ENCODE assay signal across 8 cellular contexts in the genomic region with DNA sequence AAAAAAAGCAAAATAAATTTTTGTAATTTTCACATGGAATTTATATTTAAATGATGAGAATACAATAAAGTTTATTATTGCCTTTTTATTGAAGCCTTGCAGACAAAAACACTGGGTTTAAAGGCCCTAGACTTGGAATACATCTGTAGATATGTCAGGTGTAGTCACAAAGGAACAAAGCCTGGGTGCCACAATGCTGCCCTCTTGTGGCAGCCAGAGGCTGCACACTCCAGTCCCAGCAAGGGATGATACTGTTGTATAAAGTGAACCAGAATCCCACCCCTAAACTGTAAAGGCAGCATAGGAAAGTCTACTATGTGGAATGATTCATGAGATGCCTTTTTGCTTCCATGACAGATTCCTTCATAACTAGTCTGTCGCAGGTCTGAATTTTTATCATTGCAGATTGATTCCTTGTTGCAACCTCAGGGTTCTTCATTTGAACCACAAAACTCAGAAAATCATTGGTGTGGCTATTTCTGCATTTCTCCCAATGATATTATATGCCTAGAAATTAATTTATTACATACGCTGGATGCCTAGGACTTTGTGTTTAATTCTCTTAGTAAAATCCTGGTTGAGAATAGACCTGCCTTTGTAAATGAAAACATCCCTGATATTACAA. TPM values are rescaled to one million over a fixed set of nuclear protein-coding genes. Genes with fewer than 3 reads are reported as not detected.
DNase-seq lines count a peak whose midpoint lies in the region; ATAC-seq and TF ChIP-seq lines count a peak whose summit lies in the region.

No MANE protein-coding gene starts in this region.

- H3K27ac ChIP-seq in colonic mucosa: no peak overlapping the region
- H3K27ac ChIP-seq in right lobe of liver: no peak overlapping the region

- ATAC-seq in GM18511 (IDR thresholded peaks at IDR 0.05; ENCODE audit: unreplicated experiment): peak; percentile 97
- ATAC-seq in HG03045 (IDR thresholded peaks at IDR 0.05; ENCODE audit: unreplicated experiment): peak; percentile 86
- peak; percentile 97 to 99 (median 98) for ATAC-seq in right lobe of liver

- intact Hi-C loops in colonic mucosa (cut with DNase I): loop anchor here (2.0 kb wide), 1 partner anchor 291 kb away; no protein-coding TSS in a partner anchor
- intact Hi-C loops in right lobe of liver (cut with DNase I): loop anchor here in 1 of 2 donors (10.0 kb wide), 1 partner anchor 327 kb away; no protein-coding TSS in a partner anchor

- H3K4me1 ChIP-seq in colonic mucosa: no peaks in the 10 kb centered on the region
- H3K4me1 ChIP-seq in right lobe of liver: no peaks in the 10 kb centered on the region

- TF ChIP-seq CTCF in colonic mucosa (IDR thresholded peaks at IDR 0.05): peak; percentile 98
- TF ChIP-seq CTCF in right lobe of liver (IDR thresholded peaks at IDR 0.05): peak; percentile 90 to 100 (median 99)

- no peak for TF ChIP-seq POLR2A in right lobe of liver (IDR thresholded peaks at IDR 0.05)

- 17% methylated on average over 2 of the region's 2 CpGs for WGBS in right lobe of liver (ENCODE audit: insufficient coverage, low coverage, low lambda C conversion rate, missing lambda C conversion rate)

- no peaks in the 10 kb centered on the region for H3K27me3 ChIP-seq in colonic mucosa
- H3K27me3 ChIP-seq in right lobe of liver: no peaks in the 10 kb centered on the region

- peak; percentile 83 for DNase-seq in AG08395 (ENCODE audit: low spot score)
- peak; percentile 75 for DNase-seq in NCI-H2196 (lab: John Stamatoyannopoulos, UW; ENCODE audit: unreplicated experiment)
- DNase-seq in activated CD4-positive, alpha-beta T cell treated with anti-CD3 and anti-CD28 coated beads for 1 hour: peak; percentile 48
- DNase-seq in colonic mucosa: peak; percentile 51
- DNase-seq in right lobe of liver: peak; percentile 54 to 68 (median 57)
- peak; percentile 10 for DNase-seq in stimulated activated CD8-positive, alpha-beta memory T cell treated with anti-CD3 and anti-CD28 coated beads, Interleukin-12 subunit alpha, Interleukin-12 subunit beta, amount 100 ng/mL, for 24 hours (ENCODE audit: extremely low read depth)

- no peak overlapping the region for H3K4me3 ChIP-seq in colonic mucosa
- H3K4me3 ChIP-seq in right lobe of liver: no peak overlapping the region

- H3K36me3 ChIP-seq in colonic mucosa: no peaks in the 10 kb centered on the region
- no peaks in the 10 kb centered on the region for H3K36me3 ChIP-seq in right lobe of liver

- no peaks in the 10 kb centered on the region for H3K9me3 ChIP-seq in colonic mucosa
- H3K9me3 ChIP-seq in right lobe of liver: no peaks in the 10 kb centered on the region

- no peak overlapping the region for H3K9ac ChIP-seq in colonic mucosa (ENCODE audit: low read depth in 2 of 2, low read length in 2 of 2)

RNA-seq across cellular contexts. Expression of gene MAK, which starts 37.0 kb away (rescaled TPM):
- total RNA-seq in colonic mucosa (not detected), right lobe of liver (under 1 TPM in 3 of 6 experiments, not detected in 3; 0.12 to 0.18 (median 0.15) TPM)

RNA-seq across cellular contexts. Expression of gene TMEM14B, which starts 53.7 kb away (rescaled TPM):
- total RNA-seq in colonic mucosa (10 to 100 TPM; 58.7 to 73.3 TPM), right lobe of liver (10 to 100 TPM; 32.6 to 49.8 (median 43.5) TPM)

Comparison
In these comparisons a context has a peak if more than half of its experiments do, and no peak if none do; other contexts are left out.
1. DNase-seq: peak in every context shown above with its lines; median percentile 83 in AG08395; 75 in NCI-H2196; 57 in right lobe of liver; 51 in colonic mucosa; 48 in activated CD4-positive, alpha-beta T cell treated with anti-CD3 and anti-CD28 coated beads for 1 hour; 10 in stimulated activated CD8-positive, alpha-beta memory T cell treated with anti-CD3 and anti-CD28 coated beads, Interleukin-12 subunit alpha, Interleukin-12 subunit beta, amount 100 ng/mL, for 24 hours.